1 cellular context compared by ENCODE assay signal in genomic region chr10:649798-650690, GRCh38.
TF ChIP-seq lines count a peak whose summit lies in the region.

No MANE protein-coding gene starts in this region.

TF ChIP-seq in HepG2, 621 proteins besides CTCF, POLR2A, EP300 and RAD21 (continued from another document and continues in another):
- TF ChIP-seq, protein P1, sequence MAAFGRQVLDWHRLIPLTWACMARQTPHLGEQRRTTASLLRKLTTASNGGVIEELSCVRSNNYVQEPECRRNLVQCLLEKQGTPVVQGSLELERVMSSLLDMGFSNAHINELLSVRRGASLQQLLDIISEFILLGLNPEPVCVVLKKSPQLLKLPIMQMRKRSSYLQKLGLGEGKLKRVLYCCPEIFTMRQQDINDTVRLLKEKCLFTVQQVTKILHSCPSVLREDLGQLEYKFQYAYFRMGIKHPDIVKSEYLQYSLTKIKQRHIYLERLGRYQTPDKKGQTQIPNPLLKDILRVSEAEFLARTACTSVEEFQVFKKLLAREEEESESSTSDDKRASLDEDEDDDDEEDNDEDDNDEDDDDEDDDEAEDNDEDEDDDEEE (CRISPR knock-in tag; IDR thresholded peaks at IDR 0.05) = 0 out of 2 replicates have a peak, but pooled peaks have one; percentile 81
- TF ChIP-seq MED1 (CRISPR knock-in tag; IDR thresholded peaks at IDR 0.05) (peak; percentile 70; the same call in 1 of the 2 replicates), ZNF775 (CRISPR knock-in tag; IDR thresholded peaks at IDR 0.05; ENCODE audit: borderline replicate concordance) (0 out of 2 replicates have a peak, but pooled peaks have one; percentile 21), TSC22D2 (CRISPR knock-in tag; IDR thresholded peaks at IDR 0.05; ENCODE audit: borderline replicate concordance) (no peak), ZNF235 (CRISPR knock-in tag; IDR thresholded peaks at IDR 0.05; ENCODE audit: borderline replicate concordance) (no peak), ZFP90 (CRISPR knock-in tag; IDR thresholded peaks at IDR 0.05; ENCODE audit: borderline replicate concordance) (peak; percentile 18), RXRB (CRISPR knock-in tag; IDR thresholded peaks at IDR 0.05; ENCODE audit: borderline replicate concordance) (peak; percentile 36; the same call in 1 of the 2 replicates), ZNF350 (CRISPR knock-in tag; IDR thresholded peaks at IDR 0.05; ENCODE audit: borderline replicate concordance, low read depth) (peak; percentile 63; the same call in 1 of the 2 replicates), GABPB1 (CRISPR knock-in tag; IDR thresholded peaks at IDR 0.05) (peak; percentile 74), RNF2 (conservative IDR thresholded peaks at IDR 0.05; ENCODE audit: low read depth) (no peak), TAF15 (IDR thresholded peaks at IDR 0.05; ENCODE audit: low read depth, low read length, poor library complexity, severe bottlenecking) (no peak), DMTF1 (CRISPR knock-in tag; IDR thresholded peaks at IDR 0.05) (no peak), ZKSCAN8 (CRISPR knock-in tag; IDR thresholded peaks at IDR 0.05; ENCODE audit: borderline replicate concordance) (no peak), ZNF761 (CRISPR knock-in tag; conservative IDR thresholded peaks at IDR 0.05) (0 out of 2 replicates have a peak, but pooled peaks have one; percentile 37), BHLHE40 (IDR thresholded peaks at IDR 0.05; ENCODE audit: low read length) (peak; percentile 91), ZNF740 (CRISPR knock-in tag; IDR thresholded peaks at IDR 0.05) (peak; percentile 99), HNRNPL (IDR thresholded peaks at IDR 0.05; ENCODE audit: low read depth, low read length) (peak; percentile 52; the same call in 1 of the 2 replicates), POGZ (CRISPR knock-in tag; IDR thresholded peaks at IDR 0.05) (0 out of 2 replicates have a peak, but pooled peaks have one; percentile 31), FOXO4 (CRISPR knock-in tag; conservative IDR thresholded peaks at IDR 0.05) (no peak), IKZF5 (CRISPR knock-in tag; IDR thresholded peaks at IDR 0.05) (peak; percentile 38; the same call in 1 of the 2 replicates), KDM6A (CRISPR knock-in tag; IDR thresholded peaks at IDR 0.05; ENCODE audit: low read depth) (peak; percentile 61), ZBTB33 (CRISPR knock-in tag; IDR thresholded peaks at IDR 0.05) (no peak), TAF1 (CRISPR knock-in tag; IDR thresholded peaks at IDR 0.05) (no peak), ZNF292 (CRISPR knock-in tag; IDR thresholded peaks at IDR 0.05; ENCODE audit: borderline replicate concordance, low read depth) (peak; percentile 36; the same call in 1 of the 2 replicates), KAT8 (CRISPR knock-in tag; IDR thresholded peaks at IDR 0.05) (peak; percentile 65), TGIF2 (CRISPR knock-in tag; IDR thresholded peaks at IDR 0.05) (peak; percentile 50; the same call in 1 of the 2 replicates), ZNF724P (CRISPR knock-in tag; IDR thresholded peaks at IDR 0.05; ENCODE audit: borderline replicate concordance) (0 out of 2 replicates have a peak, but pooled peaks have one; percentile 76), MAX (IDR thresholded peaks at IDR 0.05) (peak; percentile 88), AKAP8 (CRISPR knock-in tag; IDR thresholded peaks at IDR 0.05) (no peak), ARID2 (CRISPR knock-in tag; IDR thresholded peaks at IDR 0.05; ENCODE audit: borderline replicate concordance) (peak; percentile 85), KDM3A (CRISPR knock-in tag; IDR thresholded peaks at IDR 0.05; ENCODE audit: low read depth) (no peak; the same call in 1 of the 2 replicates), ZBTB10 (CRISPR knock-in tag; IDR thresholded peaks at IDR 0.05; ENCODE audit: borderline replicate concordance) (no peak)
- TF ChIP-seq, protein P2, sequence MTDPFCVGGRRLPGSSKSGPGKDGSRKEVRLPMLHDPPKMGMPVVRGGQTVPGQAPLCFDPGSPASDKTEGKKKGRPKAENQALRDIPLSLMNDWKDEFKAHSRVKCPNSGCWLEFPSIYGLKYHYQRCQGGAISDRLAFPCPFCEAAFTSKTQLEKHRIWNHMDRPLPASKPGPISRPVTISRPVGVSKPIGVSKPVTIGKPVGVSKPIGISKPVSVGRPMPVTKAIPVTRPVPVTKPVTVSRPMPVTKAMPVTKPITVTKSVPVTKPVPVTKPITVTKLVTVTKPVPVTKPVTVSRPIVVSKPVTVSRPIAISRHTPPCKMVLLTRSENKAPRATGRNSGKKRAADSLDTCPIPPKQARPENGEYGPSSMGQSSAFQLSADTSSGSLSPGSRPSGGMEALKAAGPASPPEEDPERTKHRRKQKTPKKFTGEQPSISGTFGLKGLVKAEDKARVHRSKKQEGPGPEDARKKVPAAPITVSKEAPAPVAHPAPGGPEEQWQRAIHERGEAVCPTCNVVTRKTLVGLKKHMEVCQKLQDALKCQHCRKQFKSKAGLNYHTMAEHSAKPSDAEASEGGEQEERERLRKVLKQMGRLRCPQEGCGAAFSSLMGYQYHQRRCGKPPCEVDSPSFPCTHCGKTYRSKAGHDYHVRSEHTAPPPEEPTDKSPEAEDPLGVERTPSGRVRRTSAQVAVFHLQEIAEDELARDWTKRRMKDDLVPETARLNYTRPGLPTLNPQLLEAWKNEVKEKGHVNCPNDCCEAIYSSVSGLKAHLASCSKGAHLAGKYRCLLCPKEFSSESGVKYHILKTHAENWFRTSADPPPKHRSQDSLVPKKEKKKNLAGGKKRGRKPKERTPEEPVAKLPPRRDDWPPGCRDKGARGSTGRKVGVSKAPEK (CRISPR knock-in tag; IDR thresholded peaks at IDR 0.05; ENCODE audit: borderline replicate concordance) = no peak
- TF ChIP-seq, protein P3, sequence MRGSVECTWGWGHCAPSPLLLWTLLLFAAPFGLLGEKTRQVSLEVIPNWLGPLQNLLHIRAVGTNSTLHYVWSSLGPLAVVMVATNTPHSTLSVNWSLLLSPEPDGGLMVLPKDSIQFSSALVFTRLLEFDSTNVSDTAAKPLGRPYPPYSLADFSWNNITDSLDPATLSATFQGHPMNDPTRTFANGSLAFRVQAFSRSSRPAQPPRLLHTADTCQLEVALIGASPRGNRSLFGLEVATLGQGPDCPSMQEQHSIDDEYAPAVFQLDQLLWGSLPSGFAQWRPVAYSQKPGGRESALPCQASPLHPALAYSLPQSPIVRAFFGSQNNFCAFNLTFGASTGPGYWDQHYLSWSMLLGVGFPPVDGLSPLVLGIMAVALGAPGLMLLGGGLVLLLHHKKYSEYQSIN (CRISPR knock-in tag; IDR thresholded peaks at IDR 0.05; ENCODE audit: borderline replicate concordance) = no peak
- TF ChIP-seq, protein P4, sequence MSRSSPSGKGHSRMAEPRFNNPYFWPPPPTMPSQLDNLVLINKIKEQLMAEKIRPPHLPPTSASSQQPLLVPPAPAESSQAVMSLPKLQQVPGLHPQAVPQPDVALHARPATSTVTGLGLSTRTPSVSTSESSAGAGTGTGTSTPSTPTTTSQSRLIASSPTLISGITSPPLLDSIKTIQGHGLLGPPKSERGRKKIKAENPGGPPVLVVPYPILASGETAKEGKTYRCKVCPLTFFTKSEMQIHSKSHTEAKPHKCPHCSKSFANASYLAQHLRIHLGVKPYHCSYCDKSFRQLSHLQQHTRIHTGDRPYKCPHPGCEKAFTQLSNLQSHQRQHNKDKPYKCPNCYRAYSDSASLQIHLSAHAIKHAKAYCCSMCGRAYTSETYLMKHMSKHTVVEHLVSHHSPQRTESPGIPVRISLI (CRISPR knock-in tag; IDR thresholded peaks at IDR 0.05; ENCODE audit: borderline replicate concordance) = peak; percentile 30
- TF ChIP-seq, protein P5, sequence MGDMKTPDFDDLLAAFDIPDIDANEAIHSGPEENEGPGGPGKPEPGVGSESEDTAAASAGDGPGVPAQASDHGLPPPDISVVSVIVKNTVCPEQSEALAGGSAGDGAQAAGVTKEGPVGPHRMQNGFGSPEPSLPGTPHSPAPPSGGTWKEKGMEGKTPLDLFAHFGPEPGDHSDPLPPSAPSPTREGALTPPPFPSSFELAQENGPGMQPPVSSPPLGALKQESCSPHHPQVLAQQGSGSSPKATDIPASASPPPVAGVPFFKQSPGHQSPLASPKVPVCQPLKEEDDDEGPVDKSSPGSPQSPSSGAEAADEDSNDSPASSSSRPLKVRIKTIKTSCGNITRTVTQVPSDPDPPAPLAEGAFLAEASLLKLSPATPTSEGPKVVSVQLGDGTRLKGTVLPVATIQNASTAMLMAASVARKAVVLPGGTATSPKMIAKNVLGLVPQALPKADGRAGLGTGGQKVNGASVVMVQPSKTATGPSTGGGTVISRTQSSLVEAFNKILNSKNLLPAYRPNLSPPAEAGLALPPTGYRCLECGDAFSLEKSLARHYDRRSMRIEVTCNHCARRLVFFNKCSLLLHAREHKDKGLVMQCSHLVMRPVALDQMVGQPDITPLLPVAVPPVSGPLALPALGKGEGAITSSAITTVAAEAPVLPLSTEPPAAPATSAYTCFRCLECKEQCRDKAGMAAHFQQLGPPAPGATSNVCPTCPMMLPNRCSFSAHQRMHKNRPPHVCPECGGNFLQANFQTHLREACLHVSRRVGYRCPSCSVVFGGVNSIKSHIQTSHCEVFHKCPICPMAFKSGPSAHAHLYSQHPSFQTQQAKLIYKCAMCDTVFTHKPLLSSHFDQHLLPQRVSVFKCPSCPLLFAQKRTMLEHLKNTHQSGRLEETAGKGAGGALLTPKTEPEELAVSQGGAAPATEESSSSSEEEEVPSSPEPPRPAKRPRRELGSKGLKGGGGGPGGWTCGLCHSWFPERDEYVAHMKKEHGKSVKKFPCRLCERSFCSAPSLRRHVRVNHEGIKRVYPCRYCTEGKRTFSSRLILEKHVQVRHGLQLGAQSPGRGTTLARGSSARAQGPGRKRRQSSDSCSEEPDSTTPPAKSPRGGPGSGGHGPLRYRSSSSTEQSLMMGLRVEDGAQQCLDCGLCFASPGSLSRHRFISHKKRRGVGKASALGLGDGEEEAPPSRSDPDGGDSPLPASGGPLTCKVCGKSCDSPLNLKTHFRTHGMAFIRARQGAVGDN (CRISPR knock-in tag; IDR thresholded peaks at IDR 0.05) = peak; percentile 90
